In genomic region chr11:111336582-111337256, GRCh38 we compare ENCODE assay signal across 1 cellular context.
A peak's percentile ranks its signal among the peaks of the same experiment; 100 is the strongest.
TF ChIP-seq lines count a peak whose summit lies in the region.

No MANE protein-coding gene starts in this region.

TF ChIP-seq in HEK293, 187 proteins besides CTCF, POLR2A, EP300 and RAD21 (continued from another document and continues in another):
- TF ChIP-seq TSHZ1 (tag by site-specific recombination; IDR thresholded peaks at IDR 0.05; ENCODE audit: borderline replicate concordance) (no peak), PRDM6 (tag by site-specific recombination; IDR thresholded peaks at IDR 0.05) (no peak), ZNF518A (tag by site-specific recombination; conservative IDR thresholded peaks at IDR 0.05; ENCODE audit: low read depth) (peak; percentile 43; the same call in 1 of the 2 replicates), PBX3 (CRISPR knock-in tag; IDR thresholded peaks at IDR 0.05) (no peak), KLF16 (tag by site-specific recombination; IDR thresholded peaks at IDR 0.05) (peak; percentile 73; the same call in 1 of the 2 replicates), ZNF610 (tag by site-specific recombination; IDR thresholded peaks at IDR 0.05; ENCODE audit: borderline replicate concordance) (no peak), TRIM28 (IDR thresholded peaks at IDR 0.05; ENCODE audit: borderline replicate concordance, low read length) (peak; percentile 50; the same call in 1 of the 2 replicates), ZNF660 (tag by site-specific recombination; IDR thresholded peaks at IDR 0.05) (no peak), ZNF133 (tag by site-specific recombination; IDR thresholded peaks at IDR 0.05) (no peak), ZFP69B (tag by site-specific recombination; IDR thresholded peaks at IDR 0.05) (no peak), ZNF341 (tag by site-specific recombination; IDR thresholded peaks at IDR 0.05; ENCODE audit: low read depth) (no peak), BCL11B (tag by site-specific recombination; IDR thresholded peaks at IDR 0.05; ENCODE audit: low read depth) (no peak), ZNF623 (tag by site-specific recombination; IDR thresholded peaks at IDR 0.05) (no peak), PRDM1 (tag by site-specific recombination; IDR thresholded peaks at IDR 0.05) (no peak), ZBTB17 (tag by site-specific recombination; IDR thresholded peaks at IDR 0.05) (peak; percentile 17; the same call in 1 of the 2 replicates), GFI1B (tag by site-specific recombination; IDR thresholded peaks at IDR 0.05) (no peak), ZNF221 (tag by site-specific recombination; IDR thresholded peaks at IDR 0.05; ENCODE audit: borderline replicate concordance) (no peak), BCL11A (tag by site-specific recombination; IDR thresholded peaks at IDR 0.05; ENCODE audit: low read depth) (no peak), ZFHX2 (tag by site-specific recombination; conservative IDR thresholded peaks at IDR 0.05) (no peak), ZNF174 (tag by site-specific recombination; IDR thresholded peaks at IDR 0.05) (no peak), ZNF24 (tag by site-specific recombination; IDR thresholded peaks at IDR 0.05) (0 out of 2 replicates have a peak, but pooled peaks have one; percentile 49), PATZ1 (tag by site-specific recombination; IDR thresholded peaks at IDR 0.05) (no peak), ZBTB21 (tag by site-specific recombination; IDR thresholded peaks at IDR 0.05) (no peak), MYNN (tag by site-specific recombination; IDR thresholded peaks at IDR 0.05; ENCODE audit: borderline replicate concordance) (no peak), ZBTB44 (tag by site-specific recombination; IDR thresholded peaks at IDR 0.05) (peak; percentile 91), SCRT2 (tag by site-specific recombination; IDR thresholded peaks at IDR 0.05) (no peak), PRDM10 (tag by site-specific recombination; IDR thresholded peaks at IDR 0.05) (peak; percentile 37; the same call in 1 of the 2 replicates), ZNF692 (tag by site-specific recombination; IDR thresholded peaks at IDR 0.05) (peak; percentile 37; the same call in 1 of the 2 replicates), TCF7L2 (IDR thresholded peaks at IDR 0.05; ENCODE audit: borderline replicate concordance, low read depth, low read length) (no peak), MZF1 (tag by site-specific recombination; IDR thresholded peaks at IDR 0.05; ENCODE audit: borderline replicate concordance) (peak; percentile 55; the same call in 1 of the 2 replicates), GLI4 (tag by site-specific recombination; IDR thresholded peaks at IDR 0.05) (no peak), ZNF155 (tag by site-specific recombination; IDR thresholded peaks at IDR 0.05) (no peak), ZNF146 (tag by site-specific recombination; IDR thresholded peaks at IDR 0.05) (no peak), ZNF626 (tag by site-specific recombination; IDR thresholded peaks at IDR 0.05) (no peak)
